ENCODE assay signal across 1 cellular context in the genomic region with DNA sequence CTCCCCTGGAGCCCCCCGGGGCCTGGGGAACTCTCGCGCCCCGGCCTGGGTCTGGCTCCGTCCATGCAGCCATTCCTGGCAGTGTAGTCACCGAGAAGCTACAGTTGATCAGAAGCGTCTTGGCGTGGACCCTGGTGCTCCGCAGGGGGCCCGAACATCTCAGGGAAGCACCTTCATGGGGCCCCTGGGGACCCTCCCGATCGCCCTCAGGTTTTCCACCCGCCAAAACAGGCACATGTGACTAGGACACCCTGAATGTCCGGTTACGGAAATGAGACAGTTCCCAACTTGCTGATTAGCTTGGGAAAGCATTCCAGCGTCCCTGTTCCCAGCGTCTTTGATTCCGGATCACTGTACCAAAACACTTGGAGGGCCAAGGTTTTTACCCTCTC.
TF ChIP-seq lines count a peak whose summit lies in the region.

No MANE protein-coding gene starts in this region.

TF ChIP-seq in K562, 482 proteins besides CTCF, POLR2A, EP300 and RAD21 (continues in another document):
- TF ChIP-seq, protein P1, sequence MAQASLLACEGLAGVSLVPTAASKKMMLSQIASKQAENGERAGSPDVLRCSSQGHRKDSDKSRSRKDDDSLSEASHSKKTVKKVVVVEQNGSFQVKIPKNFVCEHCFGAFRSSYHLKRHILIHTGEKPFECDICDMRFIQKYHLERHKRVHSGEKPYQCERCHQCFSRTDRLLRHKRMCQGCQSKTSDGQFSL (CRISPR knock-in tag; IDR thresholded peaks at IDR 0.05), result no peak
- TF ChIP-seq, protein P1 (tag; IDR thresholded peaks at IDR 0.05), result no peak
- TF ChIP-seq DDX20 (tag; IDR thresholded peaks at IDR 0.05; ENCODE audit: low read depth) (no peak), ETV1 (tag; conservative IDR thresholded peaks at IDR 0.05; ENCODE audit: low read depth) (peak; percentile 51; the same call in 1 of the 2 replicates), ZC3H4 (CRISPR knock-in tag; IDR thresholded peaks at IDR 0.05; ENCODE audit: borderline replicate concordance) (0 out of 2 replicates have a peak, but pooled peaks have one; percentile 81), PRPF4 (IDR thresholded peaks at IDR 0.05; ENCODE audit: insufficient read depth, low read depth, low read length, poor library complexity, severe bottlenecking) (peak; percentile 31), ZFX (CRISPR knock-in tag; IDR thresholded peaks at IDR 0.05) (0 out of 2 replicates have a peak, but pooled peaks have one; percentile 75), SREBF1 (IDR thresholded peaks at IDR 0.05; ENCODE audit: borderline replicate concordance, low read depth, low read length) (no peak), LARP7 (IDR thresholded peaks at IDR 0.05) (no peak), SUPT5H (IDR thresholded peaks at IDR 0.05) (no peak), POLR2B (IDR thresholded peaks at IDR 0.05; ENCODE audit: low read depth, partially characterized antibody) (no peak), ZNF197 (CRISPR knock-in tag; IDR thresholded peaks at IDR 0.05; ENCODE audit: low read depth) (no peak), MCM7 (IDR thresholded peaks at IDR 0.05) (no peak), CREBBP (IDR thresholded peaks at IDR 0.05; ENCODE audit: low read depth, low read length) (no peak), KLF10 (CRISPR knock-in tag; IDR thresholded peaks at IDR 0.05) (no peak), ZNF584 (CRISPR knock-in tag; IDR thresholded peaks at IDR 0.05; ENCODE audit: low read depth) (0 out of 2 replicates have a peak, but pooled peaks have one; percentile 11), SIRT6 (IDR thresholded peaks at IDR 0.05; ENCODE audit: low read depth, low read length) (no peak), RBM39 (optimal IDR thresholded peaks at IDR 0.05; ENCODE audit: low read depth, low read length) (no peak), CHCHD3 (CRISPR knock-in tag; IDR thresholded peaks at IDR 0.05) (no peak), ATF1 (CRISPR knock-in tag; IDR thresholded peaks at IDR 0.05) (no peak), ATF1 (tag; IDR thresholded peaks at IDR 0.05) (no peak), U2AF2 (optimal IDR thresholded peaks at IDR 0.05; ENCODE audit: low read depth, low read length) (no peak), XRCC3 (IDR thresholded peaks at IDR 0.05) (no peak), ZNF436 (CRISPR knock-in tag; IDR thresholded peaks at IDR 0.05) (no peak), TEAD4 (IDR thresholded peaks at IDR 0.05; ENCODE audit: low read length) (0 out of 2 replicates have a peak, but pooled peaks have one; percentile 31), TEAD4 (CRISPR knock-in tag; IDR thresholded peaks at IDR 0.05; ENCODE audit: borderline replicate concordance) (no peak), RAD51 (IDR thresholded peaks at IDR 0.05; ENCODE audit: borderline replicate concordance, low read depth) (no peak), XRCC5 (IDR thresholded peaks at IDR 0.05; ENCODE audit: low read depth, low read length) (no peak), SMC3 (conservative IDR thresholded peaks at IDR 0.05; ENCODE audit: insufficient read depth, low read depth, low read length) (no peak), PHF8 (IDR thresholded peaks at IDR 0.05; ENCODE audit: borderline replicate concordance, low read length) (peak; percentile 0; the same call in 1 of the 2 replicates), STAT5A (IDR thresholded peaks at IDR 0.05; ENCODE audit: borderline replicate concordance, low read length) (no peak), SRSF1 (IDR thresholded peaks at IDR 0.05; ENCODE audit: low read depth, low read length) (no peak), FOXJ2 (tag; IDR thresholded peaks at IDR 0.05) (no peak), CHD1 (IDR thresholded peaks at IDR 0.05; ENCODE audit: low read length) (peak; percentile 74), NR1H2 (CRISPR knock-in tag; IDR thresholded peaks at IDR 0.05) (no peak), RBM14 (IDR thresholded peaks at IDR 0.05; ENCODE audit: borderline replicate concordance, insufficient read depth, low read depth, low read length) (0 out of 2 replicates have a peak, but pooled peaks have one; percentile 7), ZNF3 (CRISPR knock-in tag; IDR thresholded peaks at IDR 0.05) (no peak), C11orf30 (IDR thresholded peaks at IDR 0.05; ENCODE audit: low read depth) (no peak), TRIM24 (IDR thresholded peaks at IDR 0.05) (no peak), GTF2E2 (tag; IDR thresholded peaks at IDR 0.05) (peak; percentile 88), ZNF133 (CRISPR knock-in tag; IDR thresholded peaks at IDR 0.05) (no peak), SAP30 (IDR thresholded peaks at IDR 0.05; ENCODE audit: borderline replicate concordance, insufficient read depth, low read depth, low read length, poor library complexity, severe bottlenecking) (peak; percentile 10)
- TF ChIP-seq, protein P2, sequence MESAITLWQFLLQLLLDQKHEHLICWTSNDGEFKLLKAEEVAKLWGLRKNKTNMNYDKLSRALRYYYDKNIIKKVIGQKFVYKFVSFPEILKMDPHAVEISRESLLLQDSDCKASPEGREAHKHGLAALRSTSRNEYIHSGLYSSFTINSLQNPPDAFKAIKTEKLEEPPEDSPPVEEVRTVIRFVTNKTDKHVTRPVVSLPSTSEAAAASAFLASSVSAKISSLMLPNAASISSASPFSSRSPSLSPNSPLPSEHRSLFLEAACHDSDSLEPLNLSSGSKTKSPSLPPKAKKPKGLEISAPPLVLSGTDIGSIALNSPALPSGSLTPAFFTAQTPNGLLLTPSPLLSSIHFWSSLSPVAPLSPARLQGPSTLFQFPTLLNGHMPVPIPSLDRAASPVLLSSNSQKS (CRISPR knock-in tag; IDR thresholded peaks at IDR 0.05), result no peak
- TF ChIP-seq, protein P3, sequence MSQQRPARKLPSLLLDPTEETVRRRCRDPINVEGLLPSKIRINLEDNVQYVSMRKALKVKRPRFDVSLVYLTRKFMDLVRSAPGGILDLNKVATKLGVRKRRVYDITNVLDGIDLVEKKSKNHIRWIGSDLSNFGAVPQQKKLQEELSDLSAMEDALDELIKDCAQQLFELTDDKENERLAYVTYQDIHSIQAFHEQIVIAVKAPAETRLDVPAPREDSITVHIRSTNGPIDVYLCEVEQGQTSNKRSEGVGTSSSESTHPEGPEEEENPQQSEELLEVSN (IDR thresholded peaks at IDR 0.05; ENCODE audit: borderline replicate concordance in 1 of 2, extremely low read depth in 1 of 2, insufficient read depth in 1 of 2, insufficient read length in 1 of 2, low read depth in 1 of 2, low read length in 1 of 2, poor library complexity in 1 of 2, severe bottlenecking in 1 of 2), result peak in 1 of 2 experiments; percentile 81
- TF ChIP-seq, protein P4, sequence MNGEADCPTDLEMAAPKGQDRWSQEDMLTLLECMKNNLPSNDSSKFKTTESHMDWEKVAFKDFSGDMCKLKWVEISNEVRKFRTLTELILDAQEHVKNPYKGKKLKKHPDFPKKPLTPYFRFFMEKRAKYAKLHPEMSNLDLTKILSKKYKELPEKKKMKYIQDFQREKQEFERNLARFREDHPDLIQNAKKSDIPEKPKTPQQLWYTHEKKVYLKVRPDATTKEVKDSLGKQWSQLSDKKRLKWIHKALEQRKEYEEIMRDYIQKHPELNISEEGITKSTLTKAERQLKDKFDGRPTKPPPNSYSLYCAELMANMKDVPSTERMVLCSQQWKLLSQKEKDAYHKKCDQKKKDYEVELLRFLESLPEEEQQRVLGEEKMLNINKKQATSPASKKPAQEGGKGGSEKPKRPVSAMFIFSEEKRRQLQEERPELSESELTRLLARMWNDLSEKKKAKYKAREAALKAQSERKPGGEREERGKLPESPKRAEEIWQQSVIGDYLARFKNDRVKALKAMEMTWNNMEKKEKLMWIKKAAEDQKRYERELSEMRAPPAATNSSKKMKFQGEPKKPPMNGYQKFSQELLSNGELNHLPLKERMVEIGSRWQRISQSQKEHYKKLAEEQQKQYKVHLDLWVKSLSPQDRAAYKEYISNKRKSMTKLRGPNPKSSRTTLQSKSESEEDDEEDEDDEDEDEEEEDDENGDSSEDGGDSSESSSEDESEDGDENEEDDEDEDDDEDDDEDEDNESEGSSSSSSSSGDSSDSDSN (IDR thresholded peaks at IDR 0.05; ENCODE audit: borderline replicate concordance in 1 of 2, low read depth in 2 of 2, low read length in 2 of 2), result peak in 1 of 2 experiments; percentile 2; a peak in 2 of 4 replicates
- TF ChIP-seq, protein P5, sequence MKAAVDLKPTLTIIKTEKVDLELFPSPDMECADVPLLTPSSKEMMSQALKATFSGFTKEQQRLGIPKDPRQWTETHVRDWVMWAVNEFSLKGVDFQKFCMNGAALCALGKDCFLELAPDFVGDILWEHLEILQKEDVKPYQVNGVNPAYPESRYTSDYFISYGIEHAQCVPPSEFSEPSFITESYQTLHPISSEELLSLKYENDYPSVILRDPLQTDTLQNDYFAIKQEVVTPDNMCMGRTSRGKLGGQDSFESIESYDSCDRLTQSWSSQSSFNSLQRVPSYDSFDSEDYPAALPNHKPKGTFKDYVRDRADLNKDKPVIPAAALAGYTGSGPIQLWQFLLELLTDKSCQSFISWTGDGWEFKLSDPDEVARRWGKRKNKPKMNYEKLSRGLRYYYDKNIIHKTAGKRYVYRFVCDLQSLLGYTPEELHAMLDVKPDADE (conservative IDR thresholded peaks at IDR 0.05; ENCODE audit: control insufficient read depth, low read depth, low read length), result no peak
- TF ChIP-seq, protein P6, sequence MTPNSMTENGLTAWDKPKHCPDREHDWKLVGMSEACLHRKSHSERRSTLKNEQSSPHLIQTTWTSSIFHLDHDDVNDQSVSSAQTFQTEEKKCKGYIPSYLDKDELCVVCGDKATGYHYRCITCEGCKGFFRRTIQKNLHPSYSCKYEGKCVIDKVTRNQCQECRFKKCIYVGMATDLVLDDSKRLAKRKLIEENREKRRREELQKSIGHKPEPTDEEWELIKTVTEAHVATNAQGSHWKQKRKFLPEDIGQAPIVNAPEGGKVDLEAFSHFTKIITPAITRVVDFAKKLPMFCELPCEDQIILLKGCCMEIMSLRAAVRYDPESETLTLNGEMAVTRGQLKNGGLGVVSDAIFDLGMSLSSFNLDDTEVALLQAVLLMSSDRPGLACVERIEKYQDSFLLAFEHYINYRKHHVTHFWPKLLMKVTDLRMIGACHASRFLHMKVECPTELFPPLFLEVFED (CRISPR knock-in tag; conservative IDR thresholded peaks at IDR 0.05), result no peak
- TF ChIP-seq, protein P7, sequence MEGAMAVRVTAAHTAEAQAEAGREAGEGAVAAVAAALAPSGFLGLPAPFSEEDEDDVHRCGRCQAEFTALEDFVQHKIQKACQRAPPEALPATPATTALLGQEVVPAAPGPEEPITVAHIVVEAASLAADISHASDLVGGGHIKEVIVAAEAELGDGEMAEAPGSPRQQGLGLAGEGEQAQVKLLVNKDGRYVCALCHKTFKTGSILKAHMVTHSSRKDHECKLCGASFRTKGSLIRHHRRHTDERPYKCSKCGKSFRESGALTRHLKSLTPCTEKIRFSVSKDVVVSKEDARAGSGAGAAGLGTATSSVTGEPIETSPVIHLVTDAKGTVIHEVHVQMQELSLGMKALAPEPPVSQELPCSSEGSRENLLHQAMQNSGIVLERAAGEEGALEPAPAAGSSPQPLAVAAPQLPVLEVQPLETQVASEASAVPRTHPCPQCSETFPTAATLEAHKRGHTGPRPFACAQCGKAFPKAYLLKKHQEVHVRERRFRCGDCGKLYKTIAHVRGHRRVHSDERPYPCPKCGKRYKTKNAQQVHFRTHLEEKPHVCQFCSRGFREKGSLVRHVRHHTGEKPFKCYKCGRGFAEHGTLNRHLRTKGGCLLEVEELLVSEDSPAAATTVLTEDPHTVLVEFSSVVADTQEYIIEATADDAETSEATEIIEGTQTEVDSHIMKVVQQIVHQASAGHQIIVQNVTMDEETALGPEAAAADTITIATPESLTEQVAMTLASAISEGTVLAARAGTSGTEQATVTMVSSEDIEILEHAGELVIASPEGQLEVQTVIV (CRISPR knock-in tag; IDR thresholded peaks at IDR 0.05; ENCODE audit: borderline replicate concordance), result no peak
- TF ChIP-seq, protein P8, sequence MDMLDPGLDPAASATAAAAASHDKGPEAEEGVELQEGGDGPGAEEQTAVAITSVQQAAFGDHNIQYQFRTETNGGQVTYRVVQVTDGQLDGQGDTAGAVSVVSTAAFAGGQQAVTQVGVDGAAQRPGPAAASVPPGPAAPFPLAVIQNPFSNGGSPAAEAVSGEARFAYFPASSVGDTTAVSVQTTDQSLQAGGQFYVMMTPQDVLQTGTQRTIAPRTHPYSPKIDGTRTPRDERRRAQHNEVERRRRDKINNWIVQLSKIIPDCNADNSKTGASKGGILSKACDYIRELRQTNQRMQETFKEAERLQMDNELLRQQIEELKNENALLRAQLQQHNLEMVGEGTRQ (CRISPR knock-in tag; IDR thresholded peaks at IDR 0.05), result peak; percentile 57
- TF ChIP-seq, protein P9, sequence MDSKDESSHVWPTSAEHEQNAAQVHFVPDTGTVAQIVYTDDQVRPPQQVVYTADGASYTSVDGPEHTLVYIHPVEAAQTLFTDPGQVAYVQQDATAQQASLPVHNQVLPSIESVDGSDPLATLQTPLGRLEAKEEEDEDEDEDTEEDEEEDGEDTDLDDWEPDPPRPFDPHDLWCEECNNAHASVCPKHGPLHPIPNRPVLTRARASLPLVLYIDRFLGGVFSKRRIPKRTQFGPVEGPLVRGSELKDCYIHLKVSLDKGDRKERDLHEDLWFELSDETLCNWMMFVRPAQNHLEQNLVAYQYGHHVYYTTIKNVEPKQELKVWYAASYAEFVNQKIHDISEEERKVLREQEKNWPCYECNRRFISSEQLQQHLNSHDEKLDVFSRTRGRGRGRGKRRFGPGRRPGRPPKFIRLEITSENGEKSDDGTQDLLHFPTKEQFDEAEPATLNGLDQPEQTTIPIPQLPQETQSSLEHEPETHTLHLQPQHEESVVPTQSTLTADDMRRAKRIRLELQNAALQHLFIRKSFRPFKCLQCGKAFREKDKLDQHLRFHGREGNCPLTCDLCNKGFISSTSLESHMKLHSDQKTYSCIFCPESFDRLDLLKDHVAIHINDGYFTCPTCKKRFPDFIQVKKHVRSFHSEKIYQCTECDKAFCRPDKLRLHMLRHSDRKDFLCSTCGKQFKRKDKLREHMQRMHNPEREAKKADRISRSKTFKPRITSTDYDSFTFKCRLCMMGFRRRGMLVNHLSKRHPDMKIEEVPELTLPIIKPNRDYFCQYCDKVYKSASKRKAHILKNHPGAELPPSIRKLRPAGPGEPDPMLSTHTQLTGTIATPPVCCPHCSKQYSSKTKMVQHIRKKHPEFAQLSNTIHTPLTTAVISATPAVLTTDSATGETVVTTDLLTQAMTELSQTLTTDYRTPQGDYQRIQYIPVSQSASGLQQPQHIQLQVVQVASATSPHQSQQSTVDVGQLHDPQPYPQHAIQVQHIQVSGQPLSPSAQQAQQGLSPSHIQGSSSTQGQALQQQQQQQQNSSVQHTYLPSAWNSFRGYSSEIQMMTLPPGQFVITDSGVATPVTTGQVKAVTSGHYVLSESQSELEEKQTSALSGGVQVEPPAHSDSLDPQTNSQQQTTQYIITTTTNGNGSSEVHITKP (IDR thresholded peaks at IDR 0.05; ENCODE audit: partially characterized antibody), result no peak
- TF ChIP-seq, protein P10, sequence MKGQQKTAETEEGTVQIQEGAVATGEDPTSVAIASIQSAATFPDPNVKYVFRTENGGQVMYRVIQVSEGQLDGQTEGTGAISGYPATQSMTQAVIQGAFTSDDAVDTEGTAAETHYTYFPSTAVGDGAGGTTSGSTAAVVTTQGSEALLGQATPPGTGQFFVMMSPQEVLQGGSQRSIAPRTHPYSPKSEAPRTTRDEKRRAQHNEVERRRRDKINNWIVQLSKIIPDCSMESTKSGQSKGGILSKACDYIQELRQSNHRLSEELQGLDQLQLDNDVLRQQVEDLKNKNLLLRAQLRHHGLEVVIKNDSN (CRISPR knock-in tag; IDR thresholded peaks at IDR 0.05), result peak; percentile 36; the same call in 1 of the 2 replicates
